ENCODE assay signal across 27 cellular contexts in genomic region chr18:48600046-48600745, GRCh38.
DNase-seq lines count a peak whose midpoint lies in the region; ATAC-seq and TF ChIP-seq lines count a peak whose summit lies in the region.
"Had no signal": no experiment of that assay in that cellular context is flagged by ENCODE, and none has a peak within 500 bp of the region (broad histone marks: within the 10 kb centered on the region; RNA-seq: fewer than 3 reads in every experiment).

No MANE protein-coding gene starts in this region.

- H3K4me2 ChIP-seq in Loucy (ENCODE audit: low read depth, low read length, poor library complexity, severe bottlenecking) (peak overlapping the region; percentile 11), neural progenitor cell (no peak overlapping the region), neuronal stem cell (ENCODE audit: insufficient read depth, low read length, poor library complexity, severe bottlenecking) (no peak overlapping the region)

- H3K9ac ChIP-seq in Loucy (ENCODE audit: low read depth, low read length, poor library complexity, severe bottlenecking) (no peak overlapping the region), neural progenitor cell (no peak overlapping the region), neuronal stem cell (ENCODE audit: low read depth, low read length, poor library complexity) (no peak overlapping the region)

- no peak for TF ChIP-seq POLR2A in gastrocnemius medialis (IDR thresholded peaks at IDR 0.05)

- DNase-seq in dorsolateral prefrontal cortex (peak in 1 of 10 donors; percentile 10), immature natural killer cell (peak in 1 of 3 donors; percentile 9), gastrocnemius medialis (no peak), neural progenitor cell (ENCODE audit: low spot score) (no peak), UCSD-AML1 (lab: John Stamatoyannopoulos, UW; ENCODE audit: unreplicated experiment) (no peak), neuronal stem cell (ENCODE audit: low spot score) (no peak)
- no peak for DNase-seq in activated T-helper 1 cell treated with anti-CD3 and anti-CD28 coated beads, Interleukin-12 subunit alpha, Interleukin-12 subunit beta, Interleukin-2, Interleukin-4 antibody, amounts not matched to agents 30 ng/mL and 10 ng/mL and 1 ng/mL, durations not matched to agents 14 hours and 24 hours and 36 hours (ENCODE audit: low spot score)
- DNase-seq: activated CD4-positive, alpha-beta T cell treated with anti-CD3 and anti-CD28 coated beads, Interleukin-2, amount 10 ng/mL, durations not matched to agents 7 days and 5 days; activated naive CD4-positive, alpha-beta T cell treated with anti-CD3 and anti-CD28 coated beads, Interleukin-2, amount 10 ng/mL, durations not matched to agents 7 days and 5 days; aorta; CD4-positive, CD25-positive, alpha-beta regulatory T cell; cerebellar nuclear complex; DMS 273 treated with DMSO at 0.1 percent for 48 hours; effector CD4-positive, alpha-beta T cell; foreskin fibroblast; hypothalamus; Karpas-422; MV-4-11; NCI-H1694; NCI-H2227 treated with DMSO at 0.1 percent for 48 hours; NCI-H774; occipital lobe; RPMI8226; thyroid gland; WERI-Rb-1 had no signal

- H3K23ac ChIP-seq in neuronal stem cell (ENCODE audit: low read depth, low read length, poor library complexity): no peak overlapping the region

- H2AFZ ChIP-seq in Loucy (ENCODE audit: low read length) (no peak overlapping the region), neural progenitor cell (replicated peaks) (no peak overlapping the region), neuronal stem cell (ENCODE audit: low read length) (no peak overlapping the region)

- intact Hi-C loops in dorsolateral prefrontal cortex (cut with DNase I): no loop called here
- intact Hi-C loops in gastrocnemius medialis (cut with DNase I; ENCODE audit: low total_unique reads): loop anchor here (5.0 kb wide), 2 partner anchors 53 to 62 kb away; no protein-coding TSS in a partner anchor
- intact Hi-C loops in activated T-helper 1 cell treated with anti-CD3 and anti-CD28 coated beads, Interleukin-12 subunit alpha, Interleukin-12 subunit beta, Interleukin-2, Interleukin-4 antibody, amounts not matched to agents 30 ng/mL and 10 ng/mL and 1 ng/mL, durations not matched to agents 14 hours and 24 hours and 36 hours (cut with micrococcal nuclease): no loop called here

- no peak overlapping the region for H2BK5ac ChIP-seq in neuronal stem cell (ENCODE audit: low read length)

- H3K4me3 Mint-ChIP-seq in immature natural killer cell (peak overlapping the region in 2 of 5 donors; percentile 44 to 60), neural progenitor cell (no peak overlapping the region)
- H3K4me3 Mint-ChIP-seq in activated T-helper 1 cell treated with anti-CD3 and anti-CD28 coated beads, Interleukin-12 subunit alpha, Interleukin-12 subunit beta, Interleukin-2, Interleukin-4 antibody, amounts not matched to agents 30 ng/mL and 10 ng/mL and 1 ng/mL, durations not matched to agents 14 hours and 24 hours and 36 hours: no peak overlapping the region
- H3K4me3 Mint-ChIP-seq: activated CD4-positive, alpha-beta T cell treated with anti-CD3 and anti-CD28 coated beads, Interleukin-2, amount 10 ng/mL, durations not matched to agents 7 days and 5 days; activated naive CD4-positive, alpha-beta T cell treated with anti-CD3 and anti-CD28 coated beads, Interleukin-2, amount 10 ng/mL, durations not matched to agents 7 days and 5 days; CD4-positive, CD25-positive, alpha-beta regulatory T cell; stimulated activated naive CD8-positive, alpha-beta T cell treated with anti-CD3 and anti-CD28 coated beads, Interleukin-15, Interleukin-2, amounts not matched to agents 100 ng/mL and 50 ng/mL, for 24 hours had no signal

- H3K4me1 ChIP-seq in Loucy (ENCODE audit: insufficient read depth, low read length, poor library complexity, severe bottlenecking): peaks cover 10% of the 10 kb centered on the region
- H3K4me1 ChIP-seq in gastrocnemius medialis: peaks cover 35 to 39% of the 10 kb centered on the region in 2 donors
- peaks cover 25% of the 10 kb centered on the region for H3K4me1 ChIP-seq in neural progenitor cell
- peaks cover 4 to 17% of the 10 kb centered on the region in 2 donors for H3K4me1 ChIP-seq in neuronal stem cell (ENCODE audit: control insufficient read depth in 2 of 2, insufficient read depth in 1 of 2, low read depth in 1 of 2, low read length in 2 of 2)
- H3K4me1 ChIP-seq: thyroid gland had no signal

- in situ Hi-C loops in gastrocnemius medialis (cut with MboI; ENCODE audit: low sequenced_read_pairs in 4 of 4): no loop called here

- peaks cover 0 to 4% (median 0%) of the 10 kb centered on the region in 3 donors for H3K36me3 Mint-ChIP-seq in immature natural killer cell
- H3K36me3 Mint-ChIP-seq in neural progenitor cell: no peaks in the 10 kb centered on the region
- no peaks in the 10 kb centered on the region for H3K36me3 Mint-ChIP-seq in activated T-helper 1 cell treated with anti-CD3 and anti-CD28 coated beads, Interleukin-12 subunit alpha, Interleukin-12 subunit beta, Interleukin-2, Interleukin-4 antibody, amounts not matched to agents 30 ng/mL and 10 ng/mL and 1 ng/mL, durations not matched to agents 14 hours and 24 hours and 36 hours (ENCODE audit: low read depth)
- H3K36me3 Mint-ChIP-seq: activated naive CD4-positive, alpha-beta T cell treated with anti-CD3 and anti-CD28 coated beads, Interleukin-2, amount 10 ng/mL, durations not matched to agents 7 days and 5 days; CD4-positive, CD25-positive, alpha-beta regulatory T cell had no signal

- peaks cover 20 to 21% of the 10 kb centered on the region in 2 donors for H3K4me1 Mint-ChIP-seq in immature natural killer cell
- peaks cover 35% of the 10 kb centered on the region for H3K4me1 Mint-ChIP-seq in neural progenitor cell
- no peaks in the 10 kb centered on the region for H3K4me1 Mint-ChIP-seq in activated T-helper 1 cell treated with anti-CD3 and anti-CD28 coated beads, Interleukin-12 subunit alpha, Interleukin-12 subunit beta, Interleukin-2, Interleukin-4 antibody, amounts not matched to agents 30 ng/mL and 10 ng/mL and 1 ng/mL, durations not matched to agents 14 hours and 24 hours and 36 hours (ENCODE audit: low read depth)
- H3K4me1 Mint-ChIP-seq: activated CD4-positive, alpha-beta T cell treated with anti-CD3 and anti-CD28 coated beads, Interleukin-2, amount 10 ng/mL, durations not matched to agents 7 days and 5 days; activated naive CD4-positive, alpha-beta T cell treated with anti-CD3 and anti-CD28 coated beads, Interleukin-2, amount 10 ng/mL, durations not matched to agents 7 days and 5 days; CD4-positive, CD25-positive, alpha-beta regulatory T cell had no signal

- H3K27me3 Mint-ChIP-seq in immature natural killer cell (ENCODE audit: low read depth in 3 of 3) (peaks cover 0 to 2% (median 0%) of the 10 kb centered on the region in 3 donors), neural progenitor cell (ENCODE audit: insufficient read depth, low read depth) (no peaks in the 10 kb centered on the region)
- no peaks in the 10 kb centered on the region for H3K27me3 Mint-ChIP-seq in activated T-helper 1 cell treated with anti-CD3 and anti-CD28 coated beads, Interleukin-12 subunit alpha, Interleukin-12 subunit beta, Interleukin-2, Interleukin-4 antibody, amounts not matched to agents 30 ng/mL and 10 ng/mL and 1 ng/mL, durations not matched to agents 14 hours and 24 hours and 36 hours (ENCODE audit: insufficient read depth)
- H3K27me3 Mint-ChIP-seq: activated CD4-positive, alpha-beta T cell treated with anti-CD3 and anti-CD28 coated beads, Interleukin-2, amount 10 ng/mL, durations not matched to agents 7 days and 5 days; activated naive CD4-positive, alpha-beta T cell treated with anti-CD3 and anti-CD28 coated beads, Interleukin-2, amount 10 ng/mL, durations not matched to agents 7 days and 5 days; CD4-positive, CD25-positive, alpha-beta regulatory T cell; stimulated activated naive CD8-positive, alpha-beta T cell treated with anti-CD3 and anti-CD28 coated beads, Interleukin-15, Interleukin-2, amounts not matched to agents 100 ng/mL and 50 ng/mL, for 24 hours had no signal

- H3K27ac ChIP-seq in dorsolateral prefrontal cortex: peak overlapping the region in 35 of 59 donors; percentile 9 to 73 (median 49)
- H3K27ac ChIP-seq in gastrocnemius medialis: peak overlapping the region in 2 of 4 donors; percentile 11 to 61
- no peak overlapping the region for H3K27ac ChIP-seq in neural progenitor cell
- no peak overlapping the region for H3K27ac ChIP-seq in neuronal stem cell (replicated peaks; ENCODE audit: low read length)
- H3K27ac ChIP-seq: thyroid gland, WERI-Rb-1 had no signal

- H3K4ac ChIP-seq in neuronal stem cell (ENCODE audit: low read length): no peak overlapping the region

- H4K8ac ChIP-seq in neuronal stem cell (ENCODE audit: low read depth, low read length): no peak overlapping the region

- no peaks in the 10 kb centered on the region for H3K79me2 ChIP-seq in Loucy (ENCODE audit: insufficient read depth, low read length)
- H3K79me2 ChIP-seq in neural progenitor cell (ENCODE audit: low read depth): no peaks in the 10 kb centered on the region

- H3K4me3 ChIP-seq in Loucy (ENCODE audit: low read length, poor library complexity, severe bottlenecking) (no peak overlapping the region), dorsolateral prefrontal cortex (no peak overlapping the region), gastrocnemius medialis (no peak overlapping the region), neural progenitor cell (no peak overlapping the region), neuronal stem cell (ENCODE audit: low read length in 2 of 2) (no peak overlapping the region)
- H3K4me3 ChIP-seq: thyroid gland had no signal

- H3K9me3 Mint-ChIP-seq in immature natural killer cell (no peaks in the 10 kb centered on the region), neural progenitor cell (peaks cover 4% of the 10 kb centered on the region)
- H3K9me3 Mint-ChIP-seq in activated T-helper 1 cell treated with anti-CD3 and anti-CD28 coated beads, Interleukin-12 subunit alpha, Interleukin-12 subunit beta, Interleukin-2, Interleukin-4 antibody, amounts not matched to agents 30 ng/mL and 10 ng/mL and 1 ng/mL, durations not matched to agents 14 hours and 24 hours and 36 hours: no peaks in the 10 kb centered on the region
- H3K9me3 Mint-ChIP-seq: activated CD4-positive, alpha-beta T cell treated with anti-CD3 and anti-CD28 coated beads, Interleukin-2, amount 10 ng/mL, durations not matched to agents 7 days and 5 days; activated naive CD4-positive, alpha-beta T cell treated with anti-CD3 and anti-CD28 coated beads, Interleukin-2, amount 10 ng/mL, durations not matched to agents 7 days and 5 days; stimulated activated naive CD8-positive, alpha-beta T cell treated with anti-CD3 and anti-CD28 coated beads, Interleukin-15, Interleukin-2, amounts not matched to agents 100 ng/mL and 50 ng/mL, for 24 hours had no signal

- no peak overlapping the region for H4K91ac ChIP-seq in neuronal stem cell (ENCODE audit: low read depth, low read length, poor library complexity)

- TF ChIP-seq CTCF in Loucy (conservative IDR thresholded peaks at IDR 0.05; ENCODE audit: low read length): no peak
- no peak for TF ChIP-seq CTCF in dorsolateral prefrontal cortex (IDR thresholded peaks at IDR 0.05 in 54 of 56, conservative IDR thresholded peaks at IDR 0.05 in 2 of 56; ENCODE audit: low read depth in 1 of 56, partially characterized antibody in 56 of 56)
- no peak for TF ChIP-seq CTCF in gastrocnemius medialis (IDR thresholded peaks at IDR 0.05 in 4 of 5, conservative IDR thresholded peaks at IDR 0.05 in 1 of 5)
- TF ChIP-seq CTCF in neural progenitor cell (IDR thresholded peaks at IDR 0.05): no peak

- H3K18ac ChIP-seq in neuronal stem cell (ENCODE audit: low read length): no peak overlapping the region

- no peak overlapping the region for H2AK5ac ChIP-seq in neuronal stem cell (ENCODE audit: low read depth, low read length)

- no CpG with 5 or more reads among the region's 10 CpGs for WGBS in neuronal stem cell (ENCODE audit: extremely low coverage in 2 of 2, insufficient read length in 2 of 2, insufficient replicate concordance in 1 of 2), 2 donors

- H4K20me1 ChIP-seq in Loucy (ENCODE audit: insufficient read depth, low read length, poor library complexity, severe bottlenecking) (no peaks in the 10 kb centered on the region), neural progenitor cell (ENCODE audit: low read depth) (no peaks in the 10 kb centered on the region)

- H3K27me3 ChIP-seq in Loucy (ENCODE audit: insufficient read depth, low read length, poor library complexity, severe bottlenecking) (no peaks in the 10 kb centered on the region), dorsolateral prefrontal cortex (no peaks in the 10 kb centered on the region), gastrocnemius medialis (no peaks in the 10 kb centered on the region), neural progenitor cell (no peaks in the 10 kb centered on the region), neuronal stem cell (ENCODE audit: control insufficient read depth in 3 of 3, insufficient read depth in 3 of 3, low read depth in 1 of 3, low read length in 3 of 3) (no peaks in the 10 kb centered on the region)
- H3K27me3 ChIP-seq: thyroid gland had no signal

- no peaks in the 10 kb centered on the region for H3F3A ChIP-seq in Loucy (ENCODE audit: low read depth)
- H3F3A ChIP-seq in neural progenitor cell (ENCODE audit: low read depth): peaks cover 9% of the 10 kb centered on the region

- H3K79me1 ChIP-seq in neuronal stem cell (ENCODE audit: low read depth, low read length): no peaks in the 10 kb centered on the region

- H3K36me3 ChIP-seq in Loucy (ENCODE audit: insufficient read depth, low read length): no peaks in the 10 kb centered on the region
- H3K36me3 ChIP-seq in gastrocnemius medialis: no peaks in the 10 kb centered on the region
- no peaks in the 10 kb centered on the region for H3K36me3 ChIP-seq in neural progenitor cell
- peaks cover 0 to 1% of the 10 kb centered on the region in 2 donors for H3K36me3 ChIP-seq in neuronal stem cell (replicated peaks in 1 of 2; ENCODE audit: control insufficient read depth in 2 of 2, insufficient read depth in 2 of 2, low read length in 2 of 2)
- H3K36me3 ChIP-seq: thyroid gland, WERI-Rb-1 had no signal

- no peaks in the 10 kb centered on the region for H3K9me3 ChIP-seq in Loucy (ENCODE audit: insufficient read depth, low read depth, low read length)
- H3K9me3 ChIP-seq in gastrocnemius medialis: no peaks in the 10 kb centered on the region
- no peaks in the 10 kb centered on the region for H3K9me3 ChIP-seq in neural progenitor cell (ENCODE audit: low read depth)
- H3K9me3 ChIP-seq in neuronal stem cell (replicated peaks in 1 of 2; ENCODE audit: control insufficient read depth in 2 of 2, insufficient read depth in 1 of 2, low read depth in 1 of 2, low read length in 2 of 2): no peaks in the 10 kb centered on the region
- H3K9me3 ChIP-seq: thyroid gland had no signal

- no peak overlapping the region for H2BK120ac ChIP-seq in neuronal stem cell (ENCODE audit: low read depth, low read length)

- H3K9me2 ChIP-seq in Loucy (replicated peaks; ENCODE audit: low read depth, low read length): no peaks in the 10 kb centered on the region

- H2BK12ac ChIP-seq in neuronal stem cell (ENCODE audit: low read length): no peak overlapping the region

- no peak overlapping the region for H2BK15ac ChIP-seq in neuronal stem cell (ENCODE audit: low read length)

- peak overlapping the region in 4 of 6 donors; percentile 38 to 74 (median 60) for H3K27ac Mint-ChIP-seq in immature natural killer cell
- H3K27ac Mint-ChIP-seq in neural progenitor cell: no peak overlapping the region
- no peak overlapping the region for H3K27ac Mint-ChIP-seq in activated T-helper 1 cell treated with anti-CD3 and anti-CD28 coated beads, Interleukin-12 subunit alpha, Interleukin-12 subunit beta, Interleukin-2, Interleukin-4 antibody, amounts not matched to agents 30 ng/mL and 10 ng/mL and 1 ng/mL, durations not matched to agents 14 hours and 24 hours and 36 hours
- H3K27ac Mint-ChIP-seq: activated CD4-positive, alpha-beta T cell treated with anti-CD3 and anti-CD28 coated beads, Interleukin-2, amount 10 ng/mL, durations not matched to agents 7 days and 5 days; activated naive CD4-positive, alpha-beta T cell treated with anti-CD3 and anti-CD28 coated beads, Interleukin-2, amount 10 ng/mL, durations not matched to agents 7 days and 5 days; CD4-positive, CD25-positive, alpha-beta regulatory T cell; stimulated activated naive CD8-positive, alpha-beta T cell treated with anti-CD3 and anti-CD28 coated beads, Interleukin-15, Interleukin-2, amounts not matched to agents 100 ng/mL and 50 ng/mL, for 24 hours had no signal

- ATAC-seq in gastrocnemius medialis: peak; percentile 5 to 37

- no peak overlapping the region for H3K14ac ChIP-seq in neuronal stem cell (ENCODE audit: low read length)

Comparison
In these comparisons a context has a peak if more than half of its experiments do, and no peak if none do; other contexts are left out.
1. H3K27ac ChIP-seq: peak in dorsolateral prefrontal cortex (35 of 59); none in neural progenitor cell (single experiment) and neuronal stem cell (single experiment).
2. H3K27ac Mint-ChIP-seq: peak in immature natural killer cell (4 of 6); none in neural progenitor cell (single experiment) and activated T-helper 1 cell treated with anti-CD3 and anti-CD28 coated beads, Interleukin-12 subunit alpha, Interleukin-12 subunit beta, Interleukin-2, Interleukin-4 antibody, amounts not matched to agents 30 ng/mL and 10 ng/mL and 1 ng/mL, durations not matched to agents 14 hours and 24 hours and 36 hours (single experiment).